8 cellular contexts compared by ENCODE assay signal in genomic region chr9:131393622-131394463, GRCh38. TPM values are rescaled to one million over a fixed set of nuclear protein-coding genes. Genes with fewer than 3 reads are reported as not detected.
DNase-seq lines count a peak whose midpoint lies in the region; ATAC-seq and FAIRE-seq lines count a peak whose summit lies in the region.

Gene PRRC2B (plus strand): TSS chr9:131394086. CDS start chr9:131430145, 36,059 bp downstream.

- H3K36me3 ChIP-seq in ES-I3 (ENCODE audit: insufficient read depth, low read length) (0 out of 2 replicates have a peak, but pooled peaks cover 5% of the 10 kb centered on the region), H7 (replicated peaks; ENCODE audit: control insufficient read depth, insufficient read depth, low read length) (no peaks in the 10 kb centered on the region; the same call in 1 of the 2 replicates)

- peak; percentile 84 for ATAC-seq in right cardiac atrium

- peak; percentile 99 for DNase-seq in H7
- peak; percentile 58 for DNase-seq in NCI-H1048 (lab: John Stamatoyannopoulos, UW)
- peak; percentile 81 for DNase-seq in T-helper 2 cell treated with Interferon-gamma antibody and Interleukin-4, amounts not matched to agents 5 μg/mL and 100 μg/mL, for 36 hours (ENCODE audit: low spot score)
- DNase-seq in anterior cingulate cortex (lab: John Stamatoyannopoulos, UW), result peak in 53 of 58 donors; percentile 42 to 86 (median 76)
- DNase-seq in right cardiac atrium, result peak; percentile 87 to 96 (median 95)
- peak; percentile 87 for DNase-seq in putamen (ENCODE audit: low spot score)
- DNase-seq in urothelium cell line (ENCODE audit: low spot score), result peak; percentile 95

- H3K9me3 Mint-ChIP-seq in T-helper 2 cell treated with Interferon-gamma antibody and Interleukin-4, amounts not matched to agents 5 μg/mL and 100 μg/mL, for 36 hours, result no peaks in the 10 kb centered on the region

- H3K27ac ChIP-seq in right cardiac atrium (ENCODE audit: low read length), result peak within 1 kb of the TSS; percentile 96

- H3K9me3 ChIP-seq in ES-I3 (ENCODE audit: control insufficient read depth, insufficient read depth, low read length), result no peaks in the 10 kb centered on the region
- no peaks in the 10 kb centered on the region for H3K9me3 ChIP-seq in right cardiac atrium (ENCODE audit: control insufficient read depth, low read length)

- intact Hi-C loops in right cardiac atrium (cut with DNase I), result no loop called here

- no peaks in the 10 kb centered on the region for H3K27me3 Mint-ChIP-seq in T-helper 2 cell treated with Interferon-gamma antibody and Interleukin-4, amounts not matched to agents 5 μg/mL and 100 μg/mL, for 36 hours (ENCODE audit: low read depth)

- peaks cover 45% of the 10 kb centered on the region for H3K4me1 Mint-ChIP-seq in T-helper 2 cell treated with Interferon-gamma antibody and Interleukin-4, amounts not matched to agents 5 μg/mL and 100 μg/mL, for 36 hours (ENCODE audit: low read depth)

- no peak for FAIRE-seq in urothelium cell line (lab: Jason Lieb, UNC)

- H3K4me1 ChIP-seq in ES-I3 (ENCODE audit: insufficient read depth, low read length), result peaks cover 22% of the 10 kb centered on the region
- peaks cover 25% of the 10 kb centered on the region for H3K4me1 ChIP-seq in right cardiac atrium (ENCODE audit: control insufficient read depth, insufficient read depth, low read length)

- peak within 1 kb of the TSS; percentile 70 for H3K4me3 ChIP-seq in H7 (ENCODE audit: insufficient read depth, low read depth, low read length)
- peak within 1 kb of the TSS; percentile 100 for H3K4me3 ChIP-seq in right cardiac atrium (ENCODE audit: low read length)

- H3K4me3 Mint-ChIP-seq in T-helper 2 cell treated with Interferon-gamma antibody and Interleukin-4, amounts not matched to agents 5 μg/mL and 100 μg/mL, for 36 hours, result peak within 1 kb of the TSS; percentile 93

- peak within 1 kb of the TSS; percentile 94 for H3K9ac ChIP-seq in ES-I3 (ENCODE audit: low read depth, low read length)

- H3K27ac Mint-ChIP-seq in T-helper 2 cell treated with Interferon-gamma antibody and Interleukin-4, amounts not matched to agents 5 μg/mL and 100 μg/mL, for 36 hours, result peak within 1 kb of the TSS; percentile 92

- peaks cover 17% of the 10 kb centered on the region for H3K36me3 Mint-ChIP-seq in T-helper 2 cell treated with Interferon-gamma antibody and Interleukin-4, amounts not matched to agents 5 μg/mL and 100 μg/mL, for 36 hours (ENCODE audit: low read depth)

- H3K27me3 ChIP-seq in H7 (ENCODE audit: control insufficient read depth, insufficient read depth, low read length), result no peaks in the 10 kb centered on the region
- no peaks in the 10 kb centered on the region for H3K27me3 ChIP-seq in right cardiac atrium (ENCODE audit: control insufficient read depth, insufficient read depth)

- under 1% methylated on average over 114 of the region's 114 CpGs for WGBS in right cardiac atrium

RNA-seq across cellular contexts. Expression of gene PRRC2B, which starts in this region (rescaled TPM):
- 77.4 and 102 TPM in 2 replicates for total RNA-seq in H7 (2014; rRNA removed; shearing (Covaris generic))
- total RNA-seq in right cardiac atrium, result 100 to 1,000 TPM; 137 to 175 (median 149) TPM
- polyA plus RNA-seq in right cardiac atrium, result 78.1 TPM

Comparison
In these comparisons a context has a peak if more than half of its experiments do, and no peak if none do; other contexts are left out.
1. Peak in every context shown above with its lines: DNase-seq, ATAC-seq, H3K4me3 ChIP-seq and H3K27ac ChIP-seq.